ENCODE assay signal across 13 cellular contexts in genomic region chr9:78871452-78872331, GRCh38.
A peak's percentile ranks its signal among the peaks of the same experiment; 100 is the strongest.
DNase-seq lines count a peak whose midpoint lies in the region; ATAC-seq and TF ChIP-seq lines count a peak whose summit lies in the region.
"Had no signal": no experiment of that assay in that cellular context is flagged by ENCODE, and none has a peak within 500 bp of the region (broad histone marks: within the 10 kb centered on the region; RNA-seq: fewer than 3 reads in every experiment).

No MANE protein-coding gene starts in this region.

- BruUV-seq in A673 (replicated peaks; lab: Mats Ljungman, UMichigan) (no TSS peak), HCT116 (replicated peaks; lab: Mats Ljungman, UMichigan) (no TSS peak)

- POLR2A ChIA-PET in A673 (lab: Charles Lee; ENCODE audit: low non-redundant PET): no interaction called here
- POLR2A ChIA-PET in HCT116 (lab: Charles Lee): no interaction called here

- peak overlapping the region; percentile 65 for H3K4me2 ChIP-seq in HCT116 (ENCODE audit: low read length)

- TF ChIP-seq CTCF in A673 (conservative IDR thresholded peaks at IDR 0.05; ENCODE audit: low read depth, low read length): no peak
- TF ChIP-seq CTCF in HCT116 (IDR thresholded peaks at IDR 0.05 in 2 of 3, conservative IDR thresholded peaks at IDR 0.05 in 1 of 3; ENCODE audit: borderline replicate concordance in 1 of 3, insufficient read depth in 1 of 3, low read depth in 2 of 3, low read length in 2 of 3): no peak
- peak; percentile 45 for TF ChIP-seq CTCF in foreskin keratinocyte (conservative IDR thresholded peaks at IDR 0.05)

- peak overlapping the region; percentile 34 for H3K9ac ChIP-seq in HCT116 (ENCODE audit: low read length)

- H3K27me3 ChIP-seq in A673 (replicated peaks; ENCODE audit: insufficient read depth, low read depth, low read length, poor library complexity): no peaks in the 10 kb centered on the region
- H3K27me3 ChIP-seq in HCT116 (ENCODE audit: insufficient read depth, low read length): no peaks in the 10 kb centered on the region
- no peaks in the 10 kb centered on the region for H3K27me3 ChIP-seq in foreskin keratinocyte
- H3K27me3 ChIP-seq in HAP-1 (ENCODE audit: low read depth): no peaks in the 10 kb centered on the region

- H3K9me2 ChIP-seq in HCT116 (ENCODE audit: insufficient read depth): no peaks in the 10 kb centered on the region

- intact Hi-C loops in A673 (cut with micrococcal nuclease; ENCODE audit: unreplicated experiment) (no loop called here), HCT116 (cut with micrococcal nuclease) (no loop called here)

- no peaks in the 10 kb centered on the region for H3K36me3 ChIP-seq in A673 (ENCODE audit: insufficient read depth, low read length, poor library complexity, severe bottlenecking)
- H3K36me3 ChIP-seq in HCT116 (ENCODE audit: control insufficient read depth in 1 of 2, insufficient read depth in 2 of 2, low read length in 2 of 2): no peaks in the 10 kb centered on the region
- H3K36me3 ChIP-seq in HAP-1 (replicated peaks): no peaks in the 10 kb centered on the region
- H3K36me3 ChIP-seq: cardiac muscle cell had no signal

- H3K4me3 ChIP-seq in A673 (ENCODE audit: low read depth, low read length, poor library complexity, severe bottlenecking) (no peak overlapping the region), HCT116 (replicated peaks in 1 of 2; ENCODE audit: low read depth in 1 of 2, low read length in 2 of 2) (peak overlapping the region in 1 of 2 experiments; percentile 21; a peak in 2 of 4 replicates), HAP-1 (no peak overlapping the region)
- H3K4me3 ChIP-seq: cardiac muscle cell had no signal

- RAD21 ChIA-PET in HCT116 (lab: Charles Lee; ENCODE audit: low non-redundant PET in 1 of 2, low total read pairs in 2 of 2, uncharacterized antibody in 2 of 2, unreplicated experiment in 2 of 2): no interaction called here

- H2AFZ ChIP-seq in HCT116 (ENCODE audit: low read depth, low read length, poor library complexity, severe bottlenecking): peak overlapping the region; percentile 88

- no peaks in the 10 kb centered on the region for H3K79me2 ChIP-seq in HCT116 (ENCODE audit: insufficient read depth, low read length)

- TF ChIP-seq POLR2A in HCT116 (IDR thresholded peaks at IDR 0.05; ENCODE audit: borderline replicate concordance, extremely low read depth, insufficient read depth, insufficient read length): no peak

- peaks cover 13% of the 10 kb centered on the region for H3K4me1 ChIP-seq in A673 (ENCODE audit: insufficient read depth, low read length, poor library complexity, severe bottlenecking)
- peaks cover 22 to 29% of the 10 kb centered on the region in 2 experiments for H3K4me1 ChIP-seq in HCT116 (ENCODE audit: control insufficient read depth in 1 of 2, insufficient read depth in 2 of 2, low read length in 2 of 2)
- H3K4me1 ChIP-seq in foreskin keratinocyte: peaks cover 25% of the 10 kb centered on the region
- no peaks in the 10 kb centered on the region for H3K4me1 ChIP-seq in HAP-1

- peak; percentile 80 for ATAC-seq in HCT116
- peak; percentile 82 for ATAC-seq in foreskin keratinocyte
- no peak for ATAC-seq in esophagus mucosa
- ATAC-seq: stimulated activated effector memory CD8-positive, alpha-beta T cell treated with anti-CD3 and anti-CD28 coated beads, Interleukin-12 subunit alpha, Interleukin-12 subunit beta, amount 100 ng/mL, for 72 hours had no signal

- in situ Hi-C loops in G401 (cut with HindIII; ENCODE audit: low sequenced_read_pairs): no loop called here
- in situ Hi-C loops in HAP-1 (cut with MboI; ENCODE audit: low sequenced_read_pairs): no loop called here

- no peaks in the 10 kb centered on the region for H3K9me3 ChIP-seq in A673 (ENCODE audit: low read depth, low read length, poor library complexity, severe bottlenecking)
- H3K9me3 ChIP-seq in HCT116 (ENCODE audit: control insufficient read depth in 1 of 2, insufficient read depth in 1 of 2, low read depth in 1 of 2, low read length in 2 of 2): no peaks in the 10 kb centered on the region
- no peaks in the 10 kb centered on the region for H3K9me3 ChIP-seq in HAP-1

- DNase-seq in A673 (ENCODE audit: low spot score) (peak; percentile 19), HCT116 (ENCODE audit: low read depth, low spot score) (peak; percentile 22), SW480 (ENCODE audit: low spot score) (peak; percentile 33), foreskin keratinocyte (peak; percentile 83 to 94), G401 (ENCODE audit: low spot score) (no peak), HAP-1 (ENCODE audit: low spot score in 2 of 2) (no peak)
- DNase-seq in activated naive CD4-positive, alpha-beta T cell treated with anti-CD3 and anti-CD28 coated beads, Interleukin-2, amount 50 U/mL, for 16 hours: no peak
- DNase-seq: hippocampal formation, T-helper 9 cell had no signal

- H3K27ac ChIP-seq in A673 (ENCODE audit: low read depth, low read length, poor library complexity, severe bottlenecking) (no peak overlapping the region), HCT116 (ENCODE audit: low read depth, low read length) (peak overlapping the region; percentile 80), foreskin keratinocyte (peak overlapping the region; percentile 38)
- H3K27ac ChIP-seq: C4-2B, cardiac muscle cell had no signal

- no peak for TF ChIP-seq RAD21 in HCT116 (IDR thresholded peaks at IDR 0.05; ENCODE audit: low read depth)

- H4K20me1 ChIP-seq in HCT116 (ENCODE audit: insufficient read depth): no peaks in the 10 kb centered on the region

- CTCF ChIA-PET in A673 (lab: Charles Lee): interaction anchor here (0.5 kb wide), 1 partner anchor 120 kb away, joined by 5 read pairs; no protein-coding TSS in a partner anchor
- CTCF ChIA-PET in HCT116 (lab: Charles Lee): no interaction called here

TF ChIP-seq in HCT116, 20 proteins besides CTCF, POLR2A, EP300 and RAD21:
- TF ChIP-seq SP1 (IDR thresholded peaks at IDR 0.05; ENCODE audit: low read depth): peak; percentile 50; the same call in 1 of the 2 replicates
- TF ChIP-seq JUND (IDR thresholded peaks at IDR 0.05): no peak
- no peak for TF ChIP-seq SIN3A (IDR thresholded peaks at IDR 0.05; ENCODE audit: low read depth)
- no peak for TF ChIP-seq EGR1 (IDR thresholded peaks at IDR 0.05; ENCODE audit: low read depth)
- peak; percentile 56 for TF ChIP-seq FOSL1 (IDR thresholded peaks at IDR 0.05; ENCODE audit: low read depth)
- TF ChIP-seq EZH2phosphoT487 (IDR thresholded peaks at IDR 0.05; ENCODE audit: borderline replicate concordance): no peak
- no peak for TF ChIP-seq TCF7L2 (IDR thresholded peaks at IDR 0.05; ENCODE audit: borderline replicate concordance, extremely low read depth, insufficient read depth, insufficient read length)
- TF ChIP-seq CBX3 (IDR thresholded peaks at IDR 0.05; ENCODE audit: low read depth): no peak

Comparison
In these comparisons a context has a peak if more than half of its experiments do, and no peak if none do; other contexts are left out.
1. DNase-seq: peak in A673 (single experiment), HCT116 (single experiment), SW480 (single experiment) and foreskin keratinocyte (2 of 2); none in activated naive CD4-positive, alpha-beta T cell treated with anti-CD3 and anti-CD28 coated beads, Interleukin-2, amount 50 U/mL, for 16 hours (single experiment), G401 (single experiment) and HAP-1 (0 of 2).